ENCODE assay signal across 8 cellular contexts in genomic region chr22:38656256-38657148, GRCh38. TPM values are rescaled to one million over a fixed set of nuclear protein-coding genes. Genes with fewer than 3 reads are reported as not detected.
DNase-seq lines count a peak whose midpoint lies in the region; ATAC-seq and TF ChIP-seq lines count a peak whose summit lies in the region.

CBY1 (plus strand) TSS chr22:38656638; CDS start chr22:38668055, 11,417 bp downstream.
FAM227A (minus strand) TSS chr22:38656392; CDS start chr22:38650168, 6,224 bp downstream.

- peaks cover 4% of the 10 kb centered on the region for H3K79me2 ChIP-seq in trophoblast cell (ENCODE audit: control insufficient read depth, insufficient read depth, low read length, poor library complexity)

- no peak for TF ChIP-seq CTCF in GM12864 (IDR thresholded peaks at IDR 0.05; ENCODE audit: low read depth, low read length, missing control alignments)
- TF ChIP-seq CTCF in adrenal gland (IDR thresholded peaks at IDR 0.05), result peak in 1 of 6 experiments; percentile 7
- no peak for TF ChIP-seq CTCF in heart left ventricle (IDR thresholded peaks at IDR 0.05)
- TF ChIP-seq CTCF in tibial nerve (IDR thresholded peaks at IDR 0.05), result peak in 2 of 5 experiments; percentile 27 to 55

- H3K36me3 ChIP-seq in adrenal gland (replicated peaks in 1 of 2) (no peaks in the 10 kb centered on the region), heart left ventricle (peaks cover 0 to 8% (median 4%) of the 10 kb centered on the region in 9 donors), trophoblast cell (ENCODE audit: control insufficient read depth in 1 of 2, insufficient read depth in 2 of 2, low read length in 2 of 2) (no peaks in the 10 kb centered on the region), tibial nerve (peaks cover 0 to 13% (median 2%) of the 10 kb centered on the region in 3 donors)

- H2BK5ac ChIP-seq in trophoblast cell (ENCODE audit: low read depth, low read length, poor library complexity), result peak within 1 kb of the TSS; percentile 93

- peak within 1 kb of the TSS; percentile 96 for H2BK120ac ChIP-seq in trophoblast cell (ENCODE audit: insufficient read depth, low read length, poor library complexity)

- H3K9me3 ChIP-seq in adrenal gland (replicated peaks in 1 of 3), result no peaks in the 10 kb centered on the region
- H3K9me3 ChIP-seq in heart left ventricle, result no peaks in the 10 kb centered on the region
- H3K9me3 ChIP-seq in trophoblast cell (ENCODE audit: insufficient read depth, low read depth, low read length), result no peaks in the 10 kb centered on the region
- H3K9me3 ChIP-seq in tibial nerve, result no peaks in the 10 kb centered on the region

- H3K23ac ChIP-seq in trophoblast cell (ENCODE audit: low read length), result no peak within 1 kb of the TSS

- peak; percentile 80 to 86 for TF ChIP-seq EP300 in tibial nerve (IDR thresholded peaks at IDR 0.05)

- H3K4me1 ChIP-seq in adrenal gland (replicated peaks in 1 of 2), result peaks cover 0 to 16% of the 10 kb centered on the region in 2 donors
- H3K4me1 ChIP-seq in heart left ventricle, result peaks cover 0 to 24% (median 15%) of the 10 kb centered on the region in 12 donors
- peaks cover 5 to 7% of the 10 kb centered on the region in 2 experiments for H3K4me1 ChIP-seq in trophoblast cell (ENCODE audit: control insufficient read depth in 1 of 2, insufficient read depth in 2 of 2, low read length in 2 of 2)
- peaks cover 0 to 28% (median 2%) of the 10 kb centered on the region in 4 donors for H3K4me1 ChIP-seq in tibial nerve

- intact Hi-C loops in adrenal gland (cut with DNase I) (loop anchor here in 1 of 2 donors (10.0 kb wide), 1 partner anchor 142 kb away; no protein-coding TSS in a partner anchor), heart left ventricle (cut with DNase I) (no loop called here)

- H3K4me3 ChIP-seq in GM12864 (ENCODE audit: low read depth, low read length) (peak within 1 kb of the TSS; percentile 80), adrenal gland (peak within 1 kb of the TSS; percentile 71 to 94 (median 77)), heart left ventricle (peak within 1 kb of the TSS; percentile 68 to 95 (median 91)), trophoblast cell (ENCODE audit: low read depth, low read length) (peak within 1 kb of the TSS; percentile 95), tibial nerve (peak within 1 kb of the TSS; percentile 59 to 98 (median 84))

- H3K9ac ChIP-seq in trophoblast cell (ENCODE audit: low read length), result peak within 1 kb of the TSS; percentile 93

- peak within 1 kb of the TSS; percentile 94 for H3K4me2 ChIP-seq in trophoblast cell (ENCODE audit: low read length)

- H3K27ac ChIP-seq in adrenal gland (peak within 1 kb of the TSS; percentile 50 to 93 (median 91)), heart left ventricle (peak within 1 kb of the TSS; percentile 89 to 99 (median 94)), trophoblast cell (ENCODE audit: low read depth, low read length) (peak within 1 kb of the TSS; percentile 45), tibial nerve (peak within 1 kb of the TSS; percentile 77 to 98 (median 87))

- H3K27me3 ChIP-seq in adrenal gland (no peaks in the 10 kb centered on the region), heart left ventricle (no peaks in the 10 kb centered on the region), trophoblast cell (ENCODE audit: insufficient read depth, low read length) (no peaks in the 10 kb centered on the region), tibial nerve (no peaks in the 10 kb centered on the region)

- peak within 1 kb of the TSS; percentile 62 for H3K18ac ChIP-seq in trophoblast cell (ENCODE audit: low read length)

- peak within 1 kb of the TSS; percentile 88 for H4K8ac ChIP-seq in trophoblast cell (ENCODE audit: low read depth, low read length)

- 0 to 1% (median 1%) methylated on average over 29 to 70 of the region's 70 CpGs for WGBS in adrenal gland, 4 donors
- 0 to 1% (median 0%) methylated on average over 23 to 70 of the region's 70 CpGs for WGBS in heart left ventricle, 4 donors
- WGBS in trophoblast cell (ENCODE audit: extremely low coverage, insufficient coverage, insufficient read length), result no CpG with 5 or more reads among the region's 70 CpGs
- WGBS in tibial nerve, 2 donors, result 0 to 1% methylated on average over 37 to 56 of the region's 70 CpGs

- peak within 1 kb of the TSS; percentile 74 for H3K14ac ChIP-seq in trophoblast cell (ENCODE audit: low read length)

- peak within 1 kb of the TSS; percentile 29 for H4K12ac ChIP-seq in trophoblast cell (ENCODE audit: low read depth, low read length)

- ATAC-seq in HG02798 (IDR thresholded peaks at IDR 0.05; ENCODE audit: poor library complexity, unreplicated experiment) (peak; percentile 84), heart left ventricle (peak; percentile 86 to 97 (median 96))

- no peak within 1 kb of the TSS for H2AK5ac ChIP-seq in trophoblast cell (ENCODE audit: low read length)

- H4K91ac ChIP-seq in trophoblast cell (ENCODE audit: low read depth, low read length), result peak within 1 kb of the TSS; percentile 98

- H2BK12ac ChIP-seq in trophoblast cell (ENCODE audit: low read length), result peak within 1 kb of the TSS; percentile 70

- DNase-seq in GM12864 (ENCODE audit: low read depth) (peak; percentile 54), NCI-H1436 (lab: John Stamatoyannopoulos, UW) (peak; percentile 92), T follicular helper cell (ENCODE audit: low read depth) (peak; percentile 74), adrenal gland (peak; percentile 86 to 93 (median 89)), heart left ventricle (peak; percentile 87 to 94 (median 90)), trophoblast cell (peak; percentile 80 to 95), tibial nerve (ENCODE audit: low spot score in 2 of 2) (peak; percentile 73 to 77)

- peak within 1 kb of the TSS; percentile 98 for H2AFZ ChIP-seq in trophoblast cell (ENCODE audit: insufficient read depth, low read length, poor library complexity)

- no peak for TF ChIP-seq POLR2A in adrenal gland (IDR thresholded peaks at IDR 0.05)
- TF ChIP-seq POLR2A in heart left ventricle (IDR thresholded peaks at IDR 0.05), result peak in 1 of 2 donors; percentile 68
- TF ChIP-seq POLR2A in tibial nerve (IDR thresholded peaks at IDR 0.05), result peak; percentile 6 to 70

- peak within 1 kb of the TSS; percentile 65 for H3K4ac ChIP-seq in trophoblast cell (ENCODE audit: low read depth, low read length)

- H3K79me1 ChIP-seq in trophoblast cell (ENCODE audit: low read length), result peaks cover 9% of the 10 kb centered on the region

RNA-seq across cellular contexts. Expression of gene CBY1, which starts in this region (rescaled TPM):
- total RNA-seq in adrenal gland (10 to 100 TPM; 23.8 to 60.9 (median 44.5) TPM), heart left ventricle (10 to 100 TPM; 24.1 to 47.1 (median 37.9) TPM), tibial nerve (10 to 100 TPM; 13.5 to 24.3 (median 17.8) TPM)
- polyA plus RNA-seq in adrenal gland (10 to 100 TPM; 61.9 to 96.0 (median 71.2) TPM), heart left ventricle (10 to 100 TPM; 43.7 to 71.7 TPM)
- 28.4 and 29.0 TPM in 2 replicates for polyA plus RNA-seq in trophoblast cell (2013)

RNA-seq across cellular contexts. Expression of gene FAM227A, which starts in this region (rescaled TPM):
- total RNA-seq in adrenal gland (1 to 10 TPM in 2 of 8 donors, under 1 TPM in 6; 0.43 to 2.1 (median 0.77) TPM), heart left ventricle (1 to 10 TPM in 2 of 9 donors, under 1 TPM in 7; 0.16 to 1.0 (median 0.36) TPM), tibial nerve (10 to 100 TPM in 2 of 4 donors, 1 to 10 TPM in 2; 1.3 to 10.2 (median 6.7) TPM)
- polyA plus RNA-seq in adrenal gland (1 to 10 TPM in 2 of 3 donors, under 1 TPM in 1; 0.55 to 7.3 (median 1.2) TPM), heart left ventricle (under 1 TPM; 0.30 to 0.38 TPM)
- 0.61 and 0.64 TPM in 2 replicates for polyA plus RNA-seq in trophoblast cell (2013)

Comparison
In these comparisons a context has a peak if more than half of its experiments do, and no peak if none do; other contexts are left out.
1. Peak in every context shown above with its lines: DNase-seq, ATAC-seq, H3K4me3 ChIP-seq and H3K27ac ChIP-seq.
2. POLR2A ChIP-seq: peak in tibial nerve (2 of 2); none in adrenal gland (0 of 2).